Comparison of ENCODE assay signal across 1 cellular context in the genomic region with DNA sequence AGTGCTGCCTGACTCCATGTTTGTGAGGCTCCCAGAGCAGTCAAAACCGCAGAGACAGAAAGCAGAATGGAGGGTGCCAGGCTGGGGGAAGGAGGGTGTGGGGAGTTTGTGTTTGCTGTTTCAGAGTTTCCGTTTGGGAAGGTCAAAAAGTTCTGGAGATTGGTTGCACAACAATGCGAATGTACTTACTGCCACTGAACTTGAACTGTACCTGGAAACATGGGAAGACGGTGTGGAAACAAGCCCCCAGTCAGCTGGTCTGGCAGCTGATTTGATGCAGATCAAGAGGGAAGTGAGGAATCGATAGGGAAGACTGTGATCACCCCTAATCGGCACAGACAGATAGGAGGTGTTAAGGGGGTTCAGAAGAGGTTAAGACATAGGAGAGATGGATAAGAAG.
A peak's percentile ranks its signal among the peaks of the same experiment; 100 is the strongest.
TF ChIP-seq lines count a peak whose summit lies in the region.

No MANE protein-coding gene starts in this region.

TF ChIP-seq in HepG2, 621 proteins besides CTCF, POLR2A, EP300 and RAD21 (continued from another document and continues in another):
- TF ChIP-seq KLF16 (CRISPR knock-in tag; IDR thresholded peaks at IDR 0.05): 0 out of 4 replicates have a peak, but pooled peaks of 1 of the 2 experiments have one; percentile 40
- peak; percentile 97 for TF ChIP-seq SKI (IDR thresholded peaks at IDR 0.05; ENCODE audit: partially characterized antibody)
- no peak for TF ChIP-seq ZNF207 (IDR thresholded peaks at IDR 0.05; ENCODE audit: borderline replicate concordance)
- peak in 1 of 2 experiments; percentile 44; a peak in 1 of 4 replicates for TF ChIP-seq NR2F1 (CRISPR knock-in tag; IDR thresholded peaks at IDR 0.05)
- TF ChIP-seq ZBTB7B (CRISPR knock-in tag; IDR thresholded peaks at IDR 0.05): 0 out of 2 replicates have a peak, but pooled peaks have one; percentile 51
- TF ChIP-seq GATAD1 (CRISPR knock-in tag; IDR thresholded peaks at IDR 0.05): no peak
- no peak for TF ChIP-seq RFX1 (IDR thresholded peaks at IDR 0.05)
- TF ChIP-seq ZFP1 (CRISPR knock-in tag; IDR thresholded peaks at IDR 0.05): 0 out of 2 replicates have a peak, but pooled peaks have one; percentile 27
- TF ChIP-seq MAF1 (CRISPR knock-in tag; IDR thresholded peaks at IDR 0.05; ENCODE audit: borderline replicate concordance): no peak
- TF ChIP-seq KAT7 (CRISPR knock-in tag; IDR thresholded peaks at IDR 0.05; ENCODE audit: borderline replicate concordance): no peak; the same call in 1 of the 2 replicates
- no peak for TF ChIP-seq FLYWCH1 (CRISPR knock-in tag; IDR thresholded peaks at IDR 0.05)
- TF ChIP-seq RXRA (CRISPR knock-in tag; IDR thresholded peaks at IDR 0.05): peak; percentile 93
- peak; percentile 84 for TF ChIP-seq FOXA3 (CRISPR knock-in tag; IDR thresholded peaks at IDR 0.05)
- peak; percentile 66; the same call in 1 of the 2 replicates for TF ChIP-seq ZMYM3 (CRISPR knock-in tag; IDR thresholded peaks at IDR 0.05)
- TF ChIP-seq ZNF282 (IDR thresholded peaks at IDR 0.05; ENCODE audit: partially characterized antibody): no peak
- 0 out of 2 replicates have a peak, but pooled peaks have one; percentile 33 for TF ChIP-seq ZNF878 (CRISPR knock-in tag; IDR thresholded peaks at IDR 0.05)
- no peak for TF ChIP-seq NBN (conservative IDR thresholded peaks at IDR 0.05)
- TF ChIP-seq ARID2 (CRISPR knock-in tag; IDR thresholded peaks at IDR 0.05; ENCODE audit: borderline replicate concordance): no peak
- peak; percentile 62 for TF ChIP-seq PAXIP1 (CRISPR knock-in tag; conservative IDR thresholded peaks at IDR 0.05)
- 0 out of 2 replicates have a peak, but pooled peaks have one; percentile 50 for TF ChIP-seq ZNF12 (CRISPR knock-in tag; IDR thresholded peaks at IDR 0.05)
- no peak for TF ChIP-seq ZSCAN21 (CRISPR knock-in tag; IDR thresholded peaks at IDR 0.05; ENCODE audit: borderline replicate concordance)
- TF ChIP-seq GATAD2A (CRISPR knock-in tag; IDR thresholded peaks at IDR 0.05): peak; percentile 56
- peak; percentile 84 for TF ChIP-seq SAP130 (CRISPR knock-in tag; IDR thresholded peaks at IDR 0.05; ENCODE audit: low read depth)
- TF ChIP-seq TBL1XR1 (IDR thresholded peaks at IDR 0.05; ENCODE audit: borderline replicate concordance, low read length, partially characterized antibody): peak; percentile 96
- TF ChIP-seq ZBTB7A (CRISPR knock-in tag; IDR thresholded peaks at IDR 0.05): peak; percentile 39; the same call in 1 of the 2 replicates
- TF ChIP-seq TRIM24 (CRISPR knock-in tag; IDR thresholded peaks at IDR 0.05): peak; percentile 72; the same call in 1 of the 2 replicates
- TF ChIP-seq ZSCAN29 (CRISPR knock-in tag; conservative IDR thresholded peaks at IDR 0.05): 0 out of 2 replicates have a peak, but pooled peaks have one; percentile 72
- TF ChIP-seq, protein P1, sequence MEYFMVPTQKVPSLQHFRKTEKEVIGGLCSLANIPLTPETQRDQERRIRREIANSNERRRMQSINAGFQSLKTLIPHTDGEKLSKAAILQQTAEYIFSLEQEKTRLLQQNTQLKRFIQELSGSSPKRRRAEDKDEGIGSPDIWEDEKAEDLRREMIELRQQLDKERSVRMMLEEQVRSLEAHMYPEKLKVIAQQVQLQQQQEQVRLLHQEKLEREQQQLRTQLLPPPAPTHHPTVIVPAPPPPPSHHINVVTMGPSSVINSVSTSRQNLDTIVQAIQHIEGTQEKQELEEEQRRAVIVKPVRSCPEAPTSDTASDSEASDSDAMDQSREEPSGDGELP (IDR thresholded peaks at IDR 0.05; ENCODE audit: borderline replicate concordance, low read depth): peak; percentile 97
- no peak for TF ChIP-seq SYNCRIP (IDR thresholded peaks at IDR 0.05; ENCODE audit: insufficient read depth, low read depth, low read length)
- TF ChIP-seq PHF5A (CRISPR knock-in tag; IDR thresholded peaks at IDR 0.05; ENCODE audit: low read depth, unreplicated experiment): peak; percentile 76
- 0 out of 2 replicates have a peak, but pooled peaks have one; percentile 53 for TF ChIP-seq CBFB (CRISPR knock-in tag; IDR thresholded peaks at IDR 0.05)
- TF ChIP-seq, protein P2, sequence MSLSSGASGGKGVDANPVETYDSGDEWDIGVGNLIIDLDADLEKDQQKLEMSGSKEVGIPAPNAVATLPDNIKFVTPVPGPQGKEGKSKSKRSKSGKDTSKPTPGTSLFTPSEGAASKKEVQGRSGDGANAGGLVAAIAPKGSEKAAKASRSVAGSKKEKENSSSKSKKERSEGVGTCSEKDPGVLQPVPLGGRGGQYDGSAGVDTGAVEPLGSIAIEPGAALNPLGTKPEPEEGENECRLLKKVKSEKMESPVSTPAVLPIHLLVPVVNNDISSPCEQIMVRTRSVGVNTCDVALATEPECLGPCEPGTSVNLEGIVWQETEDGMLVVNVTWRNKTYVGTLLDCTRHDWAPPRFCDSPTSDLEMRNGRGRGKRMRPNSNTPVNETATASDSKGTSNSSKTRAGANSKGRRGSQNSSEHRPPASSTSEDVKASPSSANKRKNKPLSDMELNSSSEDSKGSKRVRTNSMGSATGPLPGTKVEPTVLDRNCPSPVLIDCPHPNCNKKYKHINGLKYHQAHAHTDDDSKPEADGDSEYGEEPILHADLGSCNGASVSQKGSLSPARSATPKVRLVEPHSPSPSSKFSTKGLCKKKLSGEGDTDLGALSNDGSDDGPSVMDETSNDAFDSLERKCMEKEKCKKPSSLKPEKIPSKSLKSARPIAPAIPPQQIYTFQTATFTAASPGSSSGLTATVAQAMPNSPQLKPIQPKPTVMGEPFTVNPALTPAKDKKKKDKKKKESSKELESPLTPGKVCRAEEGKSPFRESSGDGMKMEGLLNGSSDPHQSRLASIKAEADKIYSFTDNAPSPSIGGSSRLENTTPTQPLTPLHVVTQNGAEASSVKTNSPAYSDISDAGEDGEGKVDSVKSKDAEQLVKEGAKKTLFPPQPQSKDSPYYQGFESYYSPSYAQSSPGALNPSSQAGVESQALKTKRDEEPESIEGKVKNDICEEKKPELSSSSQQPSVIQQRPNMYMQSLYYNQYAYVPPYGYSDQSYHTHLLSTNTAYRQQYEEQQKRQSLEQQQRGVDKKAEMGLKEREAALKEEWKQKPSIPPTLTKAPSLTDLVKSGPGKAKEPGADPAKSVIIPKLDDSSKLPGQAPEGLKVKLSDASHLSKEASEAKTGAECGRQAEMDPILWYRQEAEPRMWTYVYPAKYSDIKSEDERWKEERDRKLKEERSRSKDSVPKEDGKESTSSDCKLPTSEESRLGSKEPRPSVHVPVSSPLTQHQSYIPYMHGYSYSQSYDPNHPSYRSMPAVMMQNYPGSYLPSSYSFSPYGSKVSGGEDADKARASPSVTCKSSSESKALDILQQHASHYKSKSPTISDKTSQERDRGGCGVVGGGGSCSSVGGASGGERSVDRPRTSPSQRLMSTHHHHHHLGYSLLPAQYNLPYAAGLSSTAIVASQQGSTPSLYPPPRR (CRISPR knock-in tag; IDR thresholded peaks at IDR 0.05; ENCODE audit: borderline replicate concordance): peak; percentile 75; the same call in 1 of the 2 replicates
- TF ChIP-seq MED1 (CRISPR knock-in tag; IDR thresholded peaks at IDR 0.05): peak; percentile 75
- no peak for TF ChIP-seq FOXP1 (IDR thresholded peaks at IDR 0.05)
- TF ChIP-seq FOXP1 (CRISPR knock-in tag; IDR thresholded peaks at IDR 0.05): peak; percentile 60; the same call in 1 of the 2 replicates
- peak; percentile 29; the same call in 1 of the 2 replicates for TF ChIP-seq SOX13 (IDR thresholded peaks at IDR 0.05)
- TF ChIP-seq SOX13 (CRISPR knock-in tag; conservative IDR thresholded peaks at IDR 0.05 in 1 of 2, IDR thresholded peaks at IDR 0.05 in 1 of 2): peak in 1 of 2 experiments; percentile 86; a peak in 2 of 4 replicates
- peak; percentile 53 for TF ChIP-seq ZNF18 (CRISPR knock-in tag; IDR thresholded peaks at IDR 0.05; ENCODE audit: insufficient replicate concordance)
- no peak for TF ChIP-seq GPN1 (CRISPR knock-in tag; IDR thresholded peaks at IDR 0.05; ENCODE audit: borderline replicate concordance)
- peak; percentile 97 for TF ChIP-seq ZNF441 (CRISPR knock-in tag; IDR thresholded peaks at IDR 0.05; ENCODE audit: borderline replicate concordance)
- TF ChIP-seq JUNB (CRISPR knock-in tag; IDR thresholded peaks at IDR 0.05; ENCODE audit: borderline replicate concordance): 0 out of 2 replicates have a peak, but pooled peaks have one; percentile 5
- peak; percentile 23 for TF ChIP-seq CBX1 (IDR thresholded peaks at IDR 0.05; ENCODE audit: low read depth)
- TF ChIP-seq HOXA3 (CRISPR knock-in tag; IDR thresholded peaks at IDR 0.05): no peak
- TF ChIP-seq FOXC1 (CRISPR knock-in tag; IDR thresholded peaks at IDR 0.05; ENCODE audit: borderline replicate concordance): 0 out of 2 replicates have a peak, but pooled peaks have one; percentile 18
- peak; percentile 54 for TF ChIP-seq HNF4A (CRISPR knock-in tag; IDR thresholded peaks at IDR 0.05)
- TF ChIP-seq RBFOX2 (IDR thresholded peaks at IDR 0.05; ENCODE audit: low read depth, low read length): no peak
- no peak for TF ChIP-seq ZNF264 (CRISPR knock-in tag; IDR thresholded peaks at IDR 0.05)
- TF ChIP-seq REXO4 (CRISPR knock-in tag; IDR thresholded peaks at IDR 0.05; ENCODE audit: borderline replicate concordance): no peak
- no peak for TF ChIP-seq TAF15 (IDR thresholded peaks at IDR 0.05; ENCODE audit: low read depth, low read length, poor library complexity, severe bottlenecking)
- TF ChIP-seq ZNF274 (CRISPR knock-in tag; IDR thresholded peaks at IDR 0.05): no peak
- TF ChIP-seq WIZ (CRISPR knock-in tag; IDR thresholded peaks at IDR 0.05): no peak
- peak; percentile 96 for TF ChIP-seq CEBPB (IDR thresholded peaks at IDR 0.05; ENCODE audit: borderline replicate concordance, low read depth, low read length)
- TF ChIP-seq ETV5 (CRISPR knock-in tag; IDR thresholded peaks at IDR 0.05; ENCODE audit: borderline replicate concordance): peak; percentile 91
- no peak for TF ChIP-seq ZFP36L2 (CRISPR knock-in tag; IDR thresholded peaks at IDR 0.05)
- 0 out of 2 replicates have a peak, but pooled peaks have one; percentile 32 for TF ChIP-seq GZF1 (CRISPR knock-in tag; IDR thresholded peaks at IDR 0.05)
- TF ChIP-seq NCOA2 (CRISPR knock-in tag; IDR thresholded peaks at IDR 0.05): peak; percentile 53; the same call in 1 of the 2 replicates
- no peak for TF ChIP-seq PLRG1 (conservative IDR thresholded peaks at IDR 0.05)
- no peak for TF ChIP-seq POLR2AphosphoS5 (IDR thresholded peaks at IDR 0.05; ENCODE audit: low read depth, low read length)
- TF ChIP-seq ETV6 (CRISPR knock-in tag; conservative IDR thresholded peaks at IDR 0.05): 0 out of 2 replicates have a peak, but pooled peaks have one; percentile 41
- peak; percentile 40 for TF ChIP-seq TEAD3 (CRISPR knock-in tag; optimal IDR thresholded peaks at IDR 0.05; ENCODE audit: borderline replicate concordance)
- TF ChIP-seq, protein P3, sequence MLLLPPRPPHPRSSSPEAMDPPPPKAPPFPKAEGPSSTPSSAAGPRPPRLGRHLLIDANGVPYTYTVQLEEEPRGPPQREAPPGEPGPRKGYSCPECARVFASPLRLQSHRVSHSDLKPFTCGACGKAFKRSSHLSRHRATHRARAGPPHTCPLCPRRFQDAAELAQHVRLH (CRISPR knock-in tag; IDR thresholded peaks at IDR 0.05; ENCODE audit: borderline replicate concordance, low read depth): peak; percentile 55; the same call in 1 of the 2 replicates
- TF ChIP-seq MTERF4 (CRISPR knock-in tag; IDR thresholded peaks at IDR 0.05): no peak
- no peak for TF ChIP-seq ZNF780A (CRISPR knock-in tag; IDR thresholded peaks at IDR 0.05)
- TF ChIP-seq ZMAT3 (CRISPR knock-in tag; conservative IDR thresholded peaks at IDR 0.05): 0 out of 2 replicates have a peak, but pooled peaks have one; percentile 71
- 0 out of 2 replicates have a peak, but pooled peaks have one; percentile 44 for TF ChIP-seq FOXK2 (IDR thresholded peaks at IDR 0.05)
- TF ChIP-seq ZNF616 (CRISPR knock-in tag; IDR thresholded peaks at IDR 0.05; ENCODE audit: low read depth): no peak
- TF ChIP-seq ZFX (CRISPR knock-in tag; IDR thresholded peaks at IDR 0.05; ENCODE audit: low read depth): peak; percentile 44; the same call in 1 of the 2 replicates
